ENCODE assay signal across 2 cellular contexts in the genomic region with DNA sequence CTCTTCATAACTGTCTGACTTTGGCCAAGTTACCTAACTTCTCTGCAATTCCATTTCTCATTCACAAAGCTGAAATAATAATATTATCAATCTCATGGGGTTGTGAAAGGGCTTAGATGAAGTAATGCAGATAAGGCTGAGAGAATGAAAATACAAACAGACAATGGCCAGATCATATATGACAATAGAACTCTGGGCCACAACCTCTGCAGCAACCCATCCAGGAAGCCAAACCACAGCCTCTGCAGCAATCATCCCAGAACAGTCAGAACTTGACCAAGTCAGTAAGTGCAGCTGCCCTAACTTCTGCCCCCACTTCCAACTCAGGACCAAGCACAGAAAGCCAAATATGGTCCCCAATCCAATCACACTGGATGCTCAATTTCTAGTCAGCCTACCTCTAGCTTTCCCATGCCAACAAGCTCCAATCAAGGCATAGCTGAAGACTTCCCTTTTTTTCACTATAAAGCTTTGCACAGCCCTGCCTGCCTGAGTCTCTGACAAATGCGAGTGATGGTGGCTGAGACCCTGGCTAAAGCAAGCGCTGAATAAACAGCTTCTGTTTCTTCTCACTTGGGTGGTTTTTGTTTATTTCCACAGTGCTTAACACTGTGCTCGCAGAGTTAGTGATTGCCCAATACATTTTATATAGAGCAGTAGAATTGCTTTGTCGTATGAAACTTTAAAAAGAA.
TF ChIP-seq lines count a peak whose summit lies in the region.

No MANE protein-coding gene starts in this region.

TF ChIP-seq in SK-N-SH treated with all-trans-retinoic acid at 6 μM for 48 hours, 23 proteins besides CTCF, POLR2A, EP300 and RAD21 (continued from another document):
- TF ChIP-seq TSHZ2 (CRISPR knock-in tag; IDR thresholded peaks at IDR 0.05) (no peak), GLIS3 (CRISPR knock-in tag; IDR thresholded peaks at IDR 0.05) (no peak)

TF ChIP-seq in SK-N-SH, 30 proteins besides CTCF, POLR2A, EP300 and RAD21 (continued from another document):
- TF ChIP-seq, protein P1, sequence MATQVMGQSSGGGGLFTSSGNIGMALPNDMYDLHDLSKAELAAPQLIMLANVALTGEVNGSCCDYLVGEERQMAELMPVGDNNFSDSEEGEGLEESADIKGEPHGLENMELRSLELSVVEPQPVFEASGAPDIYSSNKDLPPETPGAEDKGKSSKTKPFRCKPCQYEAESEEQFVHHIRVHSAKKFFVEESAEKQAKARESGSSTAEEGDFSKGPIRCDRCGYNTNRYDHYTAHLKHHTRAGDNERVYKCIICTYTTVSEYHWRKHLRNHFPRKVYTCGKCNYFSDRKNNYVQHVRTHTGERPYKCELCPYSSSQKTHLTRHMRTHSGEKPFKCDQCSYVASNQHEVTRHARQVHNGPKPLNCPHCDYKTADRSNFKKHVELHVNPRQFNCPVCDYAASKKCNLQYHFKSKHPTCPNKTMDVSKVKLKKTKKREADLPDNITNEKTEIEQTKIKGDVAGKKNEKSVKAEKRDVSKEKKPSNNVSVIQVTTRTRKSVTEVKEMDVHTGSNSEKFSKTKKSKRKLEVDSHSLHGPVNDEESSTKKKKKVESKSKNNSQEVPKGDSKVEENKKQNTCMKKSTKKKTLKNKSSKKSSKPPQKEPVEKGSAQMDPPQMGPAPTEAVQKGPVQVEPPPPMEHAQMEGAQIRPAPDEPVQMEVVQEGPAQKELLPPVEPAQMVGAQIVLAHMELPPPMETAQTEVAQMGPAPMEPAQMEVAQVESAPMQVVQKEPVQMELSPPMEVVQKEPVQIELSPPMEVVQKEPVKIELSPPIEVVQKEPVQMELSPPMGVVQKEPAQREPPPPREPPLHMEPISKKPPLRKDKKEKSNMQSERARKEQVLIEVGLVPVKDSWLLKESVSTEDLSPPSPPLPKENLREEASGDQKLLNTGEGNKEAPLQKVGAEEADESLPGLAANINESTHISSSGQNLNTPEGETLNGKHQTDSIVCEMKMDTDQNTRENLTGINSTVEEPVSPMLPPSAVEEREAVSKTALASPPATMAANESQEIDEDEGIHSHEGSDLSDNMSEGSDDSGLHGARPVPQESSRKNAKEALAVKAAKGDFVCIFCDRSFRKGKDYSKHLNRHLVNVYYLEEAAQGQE (IDR thresholded peaks at IDR 0.05; ENCODE audit: low read depth, low read length): no peak
- TF ChIP-seq MXI1 (IDR thresholded peaks at IDR 0.05; ENCODE audit: low read depth, low read length): no peak
- no peak for TF ChIP-seq ELF1 (IDR thresholded peaks at IDR 0.05)
- TF ChIP-seq GABPA (IDR thresholded peaks at IDR 0.05; ENCODE audit: low read depth): no peak
- TF ChIP-seq RXRA (IDR thresholded peaks at IDR 0.05; ENCODE audit: borderline replicate concordance, low read depth): no peak
- no peak for TF ChIP-seq SMC3 (IDR thresholded peaks at IDR 0.05; ENCODE audit: low read depth, low read length)
- no peak for TF ChIP-seq USF1 (IDR thresholded peaks at IDR 0.05; ENCODE audit: borderline replicate concordance, low read depth)
- TF ChIP-seq USF2 (IDR thresholded peaks at IDR 0.05; ENCODE audit: borderline replicate concordance, low read depth, low read length): no peak
- no peak for TF ChIP-seq TCF12 (IDR thresholded peaks at IDR 0.05)
